In the genomic region with DNA sequence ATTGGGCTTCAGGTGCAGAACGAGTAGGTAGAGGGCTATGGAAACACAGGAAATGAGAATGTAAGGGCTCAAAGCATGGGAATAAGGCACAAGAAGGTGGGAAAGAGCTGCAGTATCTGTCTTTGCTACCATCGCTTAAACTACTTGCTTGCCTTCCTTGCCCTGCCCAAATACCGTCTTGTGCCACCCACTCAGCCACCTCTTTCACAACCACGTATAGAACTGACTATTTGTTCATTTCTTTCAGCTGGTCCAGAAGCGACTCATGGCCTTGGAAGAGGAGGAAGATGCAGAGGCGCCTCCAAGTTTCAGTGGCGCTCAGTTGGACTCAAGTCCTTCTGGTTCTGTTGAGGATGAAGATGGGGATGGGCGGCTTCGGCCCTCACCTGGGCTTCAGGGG, we compare ENCODE assay signal across 17 cellular contexts. TPM values are rescaled to one million over a fixed set of nuclear protein-coding genes. Genes with fewer than 3 reads are reported as not detected.
A peak's percentile ranks its signal among the peaks of the same experiment; 100 is the strongest.
DNase-seq lines count a peak whose midpoint lies in the region; ATAC-seq, FAIRE-seq and TF ChIP-seq lines count a peak whose summit lies in the region.
"Had no signal": no experiment of that assay in that cellular context is flagged by ENCODE, and none has a peak within 500 bp of the region (broad histone marks: within the 10 kb centered on the region; RNA-seq: fewer than 3 reads in every experiment).

No MANE protein-coding gene starts in this region.

- no peak overlapping the region for H4K8ac ChIP-seq in mesendoderm (ENCODE audit: low read depth, low read length)

- no peak overlapping the region for H3K4ac ChIP-seq in mesendoderm (ENCODE audit: low read depth, low read length)

- H3K23ac ChIP-seq in mesendoderm (ENCODE audit: low read length), result no peak overlapping the region

- no peak overlapping the region for H2BK5ac ChIP-seq in mesendoderm (ENCODE audit: low read length)

- H3K79me2 ChIP-seq in astrocyte (ENCODE audit: insufficient read depth, low read length) (no peaks in the 10 kb centered on the region), mesendoderm (ENCODE audit: control insufficient read depth, insufficient read depth, low read length) (no peaks in the 10 kb centered on the region)

- no peaks in the 10 kb centered on the region for H3K27me3 Mint-ChIP-seq in CD4-positive, CD25-positive, alpha-beta regulatory T cell
- H3K27me3 Mint-ChIP-seq in CD8-positive, alpha-beta T cell (ENCODE audit: low read depth), result no peaks in the 10 kb centered on the region
- H3K27me3 Mint-ChIP-seq in astrocyte (ENCODE audit: low read depth, unreplicated experiment), result no peaks in the 10 kb centered on the region

- H3K4me1 Mint-ChIP-seq in CD4-positive, CD25-positive, alpha-beta regulatory T cell, result peaks cover 0 to 2% (median 0%) of the 10 kb centered on the region in 4 donors
- no peaks in the 10 kb centered on the region for H3K4me1 Mint-ChIP-seq in CD8-positive, alpha-beta T cell (ENCODE audit: low read depth)
- H3K4me1 Mint-ChIP-seq in astrocyte (ENCODE audit: low read depth, unreplicated experiment), result no peaks in the 10 kb centered on the region

- H3K4me2 ChIP-seq in astrocyte (ENCODE audit: low read length) (no peak overlapping the region), mesendoderm (ENCODE audit: low read length) (no peak overlapping the region)
- H3K4me2 ChIP-seq: A549 had no signal

- H3K4me3 ChIP-seq in CD4-positive, CD25-positive, alpha-beta regulatory T cell (ENCODE audit: low read depth, low read length), result no peak overlapping the region
- no peak overlapping the region for H3K4me3 ChIP-seq in CD8-positive, alpha-beta T cell (ENCODE audit: low read depth, low read length)
- no peak overlapping the region for H3K4me3 ChIP-seq in astrocyte (ENCODE audit: insufficient read depth, low read depth, low read length)
- H3K4me3 ChIP-seq in fibroblast of mammary gland (ENCODE audit: control insufficient read depth, low read depth, low read length), result no peak overlapping the region
- H3K4me3 ChIP-seq in mesendoderm (ENCODE audit: low read length), result no peak overlapping the region
- H3K4me3 ChIP-seq: A549 had no signal

- no peak overlapping the region for H3K18ac ChIP-seq in mesendoderm (ENCODE audit: low read length)

- no peak for DNase-seq in CD4-positive, CD25-positive, alpha-beta regulatory T cell
- no peak for DNase-seq in CD8-positive, alpha-beta T cell
- DNase-seq in astrocyte (ENCODE audit: low read depth), result no peak
- peak; percentile 29 for DNase-seq in fibroblast of mammary gland (ENCODE audit: low read depth)
- DNase-seq in mesendoderm, result no peak
- DNase-seq: BE2C, DMS53, GF-D8, HCEC 1CT, HFFc6 had no signal

- H3K79me1 ChIP-seq in mesendoderm (ENCODE audit: low read length), result no peaks in the 10 kb centered on the region

- H2AK5ac ChIP-seq in mesendoderm (ENCODE audit: low read length), result no peak overlapping the region

- peaks cover 54% of the 10 kb centered on the region for H3K36me3 ChIP-seq in CD4-positive, CD25-positive, alpha-beta regulatory T cell (ENCODE audit: control insufficient read depth, insufficient read depth, low read length)
- H3K36me3 ChIP-seq in CD8-positive, alpha-beta T cell (ENCODE audit: insufficient read depth, low read length), result peaks cover 18% of the 10 kb centered on the region
- H3K36me3 ChIP-seq in astrocyte (ENCODE audit: insufficient read depth, low read length) (peaks cover 4% of the 10 kb centered on the region), mesendoderm (ENCODE audit: control insufficient read depth, insufficient read depth, low read length) (peaks cover 3% of the 10 kb centered on the region)

- H3K9me3 ChIP-seq in CD4-positive, CD25-positive, alpha-beta regulatory T cell (ENCODE audit: control insufficient read depth in 2 of 2, low read length in 2 of 2), result no peaks in the 10 kb centered on the region
- H3K9me3 ChIP-seq in CD8-positive, alpha-beta T cell (ENCODE audit: low read length), result no peaks in the 10 kb centered on the region
- H3K9me3 ChIP-seq in astrocyte (ENCODE audit: insufficient read depth, low read depth, low read length), result no peaks in the 10 kb centered on the region
- H3K9me3 ChIP-seq: A549, BE2C had no signal

- no peak overlapping the region for H2BK15ac ChIP-seq in mesendoderm (replicated peaks; ENCODE audit: low read depth)

- H3K56ac ChIP-seq in mesendoderm (ENCODE audit: low read length), result no peak overlapping the region

- H3K36me3 Mint-ChIP-seq in CD4-positive, CD25-positive, alpha-beta regulatory T cell, result peaks cover 33% of the 10 kb centered on the region
- peaks cover 47% of the 10 kb centered on the region for H3K36me3 Mint-ChIP-seq in CD8-positive, alpha-beta T cell
- peaks cover 26% of the 10 kb centered on the region for H3K36me3 Mint-ChIP-seq in astrocyte (ENCODE audit: low read depth, unreplicated experiment)

- no peaks in the 10 kb centered on the region for H4K20me1 ChIP-seq in astrocyte (ENCODE audit: insufficient read depth, low read length)

- no peaks in the 10 kb centered on the region for H3K4me1 ChIP-seq in CD4-positive, CD25-positive, alpha-beta regulatory T cell (ENCODE audit: control insufficient read depth, insufficient read depth, low read length, poor library complexity, severe bottlenecking)
- no peaks in the 10 kb centered on the region for H3K4me1 ChIP-seq in CD8-positive, alpha-beta T cell (ENCODE audit: insufficient read depth, low read length)
- H3K4me1 ChIP-seq in astrocyte (ENCODE audit: insufficient read depth, low read length) (no peaks in the 10 kb centered on the region), mesendoderm (ENCODE audit: control insufficient read depth, low read depth, low read length) (no peaks in the 10 kb centered on the region)
- H3K4me1 ChIP-seq: BE2C had no signal

- H3K9ac ChIP-seq in astrocyte (ENCODE audit: low read length), result no peak overlapping the region
- H3K9ac ChIP-seq in mesendoderm (ENCODE audit: low read length), result no peak overlapping the region

- FAIRE-seq in astrocyte (lab: Jason Lieb, UNC), result no peak
- FAIRE-seq: A549, GM19239 had no signal

- WGBS in mesendoderm (ENCODE audit: extremely low coverage, insufficient coverage, low lambda C conversion rate), result no CpG with 5 or more reads among the region's 9 CpGs

- CTCF ChIA-PET in CD8-positive, alpha-beta T cell (lab: Charles Lee), result interaction anchor here (1.0 to 5.0 kb wide), 3 partner anchors 12 to 126 kb away, joined by 4 to 24 read pairs (median 5); partner anchors contain the start of genes LPCAT4, NOP10 and NUTM1

- no peak for ATAC-seq in CD4-positive, CD25-positive, alpha-beta regulatory T cell (ENCODE audit: low read depth in 2 of 2)
- ATAC-seq in CD8-positive, alpha-beta T cell, result no peak
- ATAC-seq in HG03039 (IDR thresholded peaks at IDR 0.05; ENCODE audit: unreplicated experiment) (no peak), GM21423 (IDR thresholded peaks at IDR 0.05; ENCODE audit: unreplicated experiment) (no peak)
- ATAC-seq: A549 had no signal

- H4K5ac ChIP-seq in mesendoderm (ENCODE audit: low read length), result no peak overlapping the region

- H3K27ac ChIP-seq in CD4-positive, CD25-positive, alpha-beta regulatory T cell (ENCODE audit: insufficient read depth, low read length, poor library complexity, severe bottlenecking), result no peak overlapping the region
- H3K27ac ChIP-seq in CD8-positive, alpha-beta T cell (ENCODE audit: low read depth, low read length), result no peak overlapping the region
- H3K27ac ChIP-seq in astrocyte (ENCODE audit: low read depth, low read length), result no peak overlapping the region
- no peak overlapping the region for H3K27ac ChIP-seq in mesendoderm (ENCODE audit: low read depth, low read length)
- H3K27ac ChIP-seq: A549, C4-2B had no signal

- H2AFZ ChIP-seq in astrocyte (ENCODE audit: low read depth, low read length), result no peak overlapping the region

- H3K9me3 Mint-ChIP-seq in CD4-positive, CD25-positive, alpha-beta regulatory T cell, result no peaks in the 10 kb centered on the region
- H3K9me3 Mint-ChIP-seq in CD8-positive, alpha-beta T cell, result no peaks in the 10 kb centered on the region
- no peaks in the 10 kb centered on the region for H3K9me3 Mint-ChIP-seq in astrocyte (ENCODE audit: unreplicated experiment)
- H3K9me3 Mint-ChIP-seq: HFFc6 had no signal

- no peak for TF ChIP-seq CTCF in CD8-positive, alpha-beta T cell (IDR thresholded peaks at IDR 0.05)
- TF ChIP-seq CTCF in astrocyte (IDR thresholded peaks at IDR 0.05; ENCODE audit: insufficient read depth, low read depth, low read length) (no peak), fibroblast of mammary gland (conservative IDR thresholded peaks at IDR 0.05; ENCODE audit: control insufficient read depth, insufficient read depth, low read depth, low read length) (no peak)

- POLR2A ChIA-PET in CD8-positive, alpha-beta T cell (lab: Charles Lee), result interaction anchor here (1.4 kb wide), 1 partner anchor 17 kb away, joined by 4 read pairs; no protein-coding TSS in a partner anchor

- intact Hi-C loops in CD8-positive, alpha-beta T cell (cut with DNase I, micrococcal nuclease), result no loop called here

- no peaks in the 10 kb centered on the region for H3K27me3 ChIP-seq in CD4-positive, CD25-positive, alpha-beta regulatory T cell (ENCODE audit: control insufficient read depth, insufficient read depth, low read length)
- no peaks in the 10 kb centered on the region for H3K27me3 ChIP-seq in CD8-positive, alpha-beta T cell (ENCODE audit: insufficient read depth, low read length)
- H3K27me3 ChIP-seq in astrocyte (ENCODE audit: insufficient read depth, low read length) (no peaks in the 10 kb centered on the region), mesendoderm (ENCODE audit: insufficient read depth, low read length, poor library complexity) (no peaks in the 10 kb centered on the region)
- H3K27me3 ChIP-seq: BE2C had no signal

- no peak overlapping the region for H2BK120ac ChIP-seq in mesendoderm (ENCODE audit: low read depth, low read length)

- H3K27ac Mint-ChIP-seq in CD4-positive, CD25-positive, alpha-beta regulatory T cell, result peak overlapping the region in 2 of 3 donors; percentile 2 to 16
- peak overlapping the region; percentile 41 for H3K27ac Mint-ChIP-seq in CD8-positive, alpha-beta T cell
- no peak overlapping the region for H3K27ac Mint-ChIP-seq in astrocyte (ENCODE audit: unreplicated experiment)
- H3K27ac Mint-ChIP-seq: HFFc6 had no signal

- H3K4me3 Mint-ChIP-seq in CD4-positive, CD25-positive, alpha-beta regulatory T cell, result no peak overlapping the region
- no peak overlapping the region for H3K4me3 Mint-ChIP-seq in CD8-positive, alpha-beta T cell
- H3K4me3 Mint-ChIP-seq in astrocyte (ENCODE audit: unreplicated experiment), result peak overlapping the region; percentile 18
- H3K4me3 Mint-ChIP-seq: HFFc6 had no signal

RNA-seq across cellular contexts. Expression of gene LPCAT4, which starts 11.8 kb away (rescaled TPM):
- 83.2 TPM for total RNA-seq in CD4-positive, CD25-positive, alpha-beta regulatory T cell
- 10 to 100 TPM; 13.2 to 15.4 (median 14.7) TPM for polyA plus RNA-seq in CD4-positive, CD25-positive, alpha-beta regulatory T cell
- total RNA-seq in CD8-positive, alpha-beta T cell, result 10 to 100 TPM; 30.9 to 36.3 TPM
- 44.4 TPM in 2 replicates for total RNA-seq in astrocyte
- polyA plus RNA-seq in mesendoderm (2013, experiment 1 of 2), result 24.7 TPM
- polyA plus RNA-seq in mesendoderm (2013, experiment 2 of 2), result 25.1 TPM

RNA-seq across cellular contexts. Expression of gene NUTM1, which starts 12.1 kb away (rescaled TPM):
- total RNA-seq in CD4-positive, CD25-positive, alpha-beta regulatory T cell, result not detected
- not detected for polyA plus RNA-seq in CD4-positive, CD25-positive, alpha-beta regulatory T cell
- not detected for total RNA-seq in CD8-positive, alpha-beta T cell
- total RNA-seq in astrocyte, result not detected in 2 replicates
- polyA plus RNA-seq in mesendoderm (2013, experiment 1 of 2), result 0.56 TPM
- polyA plus RNA-seq in mesendoderm (2013, experiment 2 of 2), result 0.53 TPM
- total RNA-seq: H4, HFFc6 had no signal
- polyA plus RNA-seq: A549, AG04450 had no signal

RNA-seq across cellular contexts. Expression of gene NOP10, which starts 12.3 kb away (rescaled TPM):
- total RNA-seq in CD4-positive, CD25-positive, alpha-beta regulatory T cell, result 54.1 TPM
- 100 to 1,000 TPM; 421 to 504 (median 464) TPM for polyA plus RNA-seq in CD4-positive, CD25-positive, alpha-beta regulatory T cell
- 10 to 100 TPM; 36.6 to 40.1 TPM for total RNA-seq in CD8-positive, alpha-beta T cell
- 209 and 224 TPM in 2 replicates for total RNA-seq in astrocyte
- 546 TPM for polyA plus RNA-seq in mesendoderm (2013, experiment 1 of 2)
- polyA plus RNA-seq in mesendoderm (2013, experiment 2 of 2), result 590 TPM

RNA-seq across cellular contexts. Expression of gene SLC12A6, which starts 17.7 kb away (rescaled TPM):
- total RNA-seq in CD4-positive, CD25-positive, alpha-beta regulatory T cell, result 150 TPM
- polyA plus RNA-seq in CD4-positive, CD25-positive, alpha-beta regulatory T cell, result 10 to 100 TPM; 14.1 to 18.5 (median 14.5) TPM
- total RNA-seq in CD8-positive, alpha-beta T cell, result 10 to 100 TPM; 55.7 to 60.8 TPM
- 15.8 and 17.8 TPM in 2 replicates for total RNA-seq in astrocyte
- polyA plus RNA-seq in mesendoderm (2013, experiment 1 of 2), result 4.5 TPM
- 4.4 TPM for polyA plus RNA-seq in mesendoderm (2013, experiment 2 of 2)
